Comparison of ENCODE assay signal across 1 cellular context in the genomic region with DNA sequence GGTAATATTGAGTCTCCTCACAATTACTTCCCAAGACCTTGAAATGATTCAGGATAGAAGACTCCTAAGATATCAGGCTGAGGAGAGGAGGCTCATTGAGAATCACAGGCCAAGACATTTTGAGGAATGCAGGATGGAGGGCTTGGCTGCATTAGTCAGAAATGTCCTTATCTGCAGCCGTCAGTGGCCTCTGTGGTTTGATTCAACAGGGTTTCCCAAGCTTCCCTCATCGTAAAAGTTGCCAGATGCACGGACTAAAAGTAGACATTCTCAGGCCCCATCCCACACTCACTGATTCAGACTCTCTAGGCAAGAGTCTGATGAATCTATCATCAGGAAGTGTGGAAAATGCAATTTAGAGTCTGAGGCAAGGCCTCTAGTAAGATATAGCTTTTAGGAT.
TF ChIP-seq lines count a peak whose summit lies in the region.

No MANE protein-coding gene starts in this region.

TF ChIP-seq in K562, 482 proteins besides CTCF, POLR2A, EP300 and RAD21 (continued from another document and continues in another):
- TF ChIP-seq, protein P1, sequence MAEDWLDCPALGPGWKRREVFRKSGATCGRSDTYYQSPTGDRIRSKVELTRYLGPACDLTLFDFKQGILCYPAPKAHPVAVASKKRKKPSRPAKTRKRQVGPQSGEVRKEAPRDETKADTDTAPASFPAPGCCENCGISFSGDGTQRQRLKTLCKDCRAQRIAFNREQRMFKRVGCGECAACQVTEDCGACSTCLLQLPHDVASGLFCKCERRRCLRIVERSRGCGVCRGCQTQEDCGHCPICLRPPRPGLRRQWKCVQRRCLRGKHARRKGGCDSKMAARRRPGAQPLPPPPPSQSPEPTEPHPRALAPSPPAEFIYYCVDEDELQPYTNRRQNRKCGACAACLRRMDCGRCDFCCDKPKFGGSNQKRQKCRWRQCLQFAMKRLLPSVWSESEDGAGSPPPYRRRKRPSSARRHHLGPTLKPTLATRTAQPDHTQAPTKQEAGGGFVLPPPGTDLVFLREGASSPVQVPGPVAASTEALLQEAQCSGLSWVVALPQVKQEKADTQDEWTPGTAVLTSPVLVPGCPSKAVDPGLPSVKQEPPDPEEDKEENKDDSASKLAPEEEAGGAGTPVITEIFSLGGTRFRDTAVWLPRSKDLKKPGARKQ (CRISPR knock-in tag; IDR thresholded peaks at IDR 0.05): no peak
- TF ChIP-seq SUPT5H (IDR thresholded peaks at IDR 0.05) (no peak), MAZ (CRISPR knock-in tag; conservative IDR thresholded peaks at IDR 0.05 in 1 of 2, IDR thresholded peaks at IDR 0.05 in 1 of 2) (peak; percentile 40 to 41; a peak in 1 of 4 replicates), TAL1 (IDR thresholded peaks at IDR 0.05) (peak; percentile 65), MEIS2 (IDR thresholded peaks at IDR 0.05; ENCODE audit: partially characterized antibody) (peak; percentile 75), NEUROD1 (IDR thresholded peaks at IDR 0.05; ENCODE audit: borderline replicate concordance, low read depth, low read length, partially characterized antibody) (peak; percentile 25), ZNF589 (CRISPR knock-in tag; IDR thresholded peaks at IDR 0.05; ENCODE audit: low read depth) (peak; percentile 57; the same call in 1 of the 2 replicates), CEBPG (CRISPR knock-in tag; IDR thresholded peaks at IDR 0.05) (no peak), CEBPG (tag; conservative IDR thresholded peaks at IDR 0.05 in 1 of 2, IDR thresholded peaks at IDR 0.05 in 1 of 2) (peak in 1 of 2 experiments; percentile 62; a peak in 1 of 4 replicates), TEAD4 (IDR thresholded peaks at IDR 0.05; ENCODE audit: low read length) (peak; percentile 92), TEAD4 (CRISPR knock-in tag; IDR thresholded peaks at IDR 0.05; ENCODE audit: borderline replicate concordance) (no peak), JUNB (CRISPR knock-in tag; conservative IDR thresholded peaks at IDR 0.05) (no peak), DPF2 (IDR thresholded peaks at IDR 0.05) (peak; percentile 42; the same call in 1 of the 2 replicates), ESRRA (IDR thresholded peaks at IDR 0.05; ENCODE audit: borderline replicate concordance, low read depth) (peak; percentile 35; the same call in 1 of the 2 replicates), KLF16 (IDR thresholded peaks at IDR 0.05) (peak; percentile 75), PML (IDR thresholded peaks at IDR 0.05; ENCODE audit: low read length) (peak; percentile 77; the same call in 1 of the 2 replicates), ZNF830 (CRISPR knock-in tag; IDR thresholded peaks at IDR 0.05) (no peak), SMAD4 (CRISPR knock-in tag; conservative IDR thresholded peaks at IDR 0.05) (peak; percentile 67), ZNF175 (CRISPR knock-in tag; IDR thresholded peaks at IDR 0.05; ENCODE audit: low read depth) (0 out of 2 replicates have a peak, but pooled peaks have one; percentile 25), STAT5A (IDR thresholded peaks at IDR 0.05; ENCODE audit: borderline replicate concordance, low read length) (peak; percentile 36; the same call in 1 of the 2 replicates), CXXC5 (CRISPR knock-in tag; IDR thresholded peaks at IDR 0.05) (no peak), CTBP1 (IDR thresholded peaks at IDR 0.05; ENCODE audit: borderline replicate concordance) (peak; percentile 79), CBFA2T3 (IDR thresholded peaks at IDR 0.05) (peak; percentile 82), SMARCE1 (IDR thresholded peaks at IDR 0.05) (peak; percentile 65; the same call in 1 of the 2 replicates), FOSL1 (tag; conservative IDR thresholded peaks at IDR 0.05) (peak; percentile 86), KDM1A (IDR thresholded peaks at IDR 0.05) (peak in 1 of 2 experiments; percentile 72; a peak in 3 of 4 replicates), ARHGAP35 (IDR thresholded peaks at IDR 0.05; ENCODE audit: partially characterized antibody) (no peak), HEY1 (CRISPR knock-in tag; IDR thresholded peaks at IDR 0.05; ENCODE audit: borderline replicate concordance) (no peak), JUND (IDR thresholded peaks at IDR 0.05; ENCODE audit: borderline replicate concordance, low read depth, low read length) (peak; percentile 61; the same call in 1 of the 2 replicates), JUND (tag; IDR thresholded peaks at IDR 0.05; ENCODE audit: borderline replicate concordance, low read depth, low read length) (peak; percentile 57; the same call in 1 of the 3 replicates), ZNF766 (CRISPR knock-in tag; conservative IDR thresholded peaks at IDR 0.05) (peak; percentile 84), TEAD1 (CRISPR knock-in tag; IDR thresholded peaks at IDR 0.05) (peak; percentile 60 to 87; a peak in 2 of 4 replicates)
- TF ChIP-seq, protein P2, sequence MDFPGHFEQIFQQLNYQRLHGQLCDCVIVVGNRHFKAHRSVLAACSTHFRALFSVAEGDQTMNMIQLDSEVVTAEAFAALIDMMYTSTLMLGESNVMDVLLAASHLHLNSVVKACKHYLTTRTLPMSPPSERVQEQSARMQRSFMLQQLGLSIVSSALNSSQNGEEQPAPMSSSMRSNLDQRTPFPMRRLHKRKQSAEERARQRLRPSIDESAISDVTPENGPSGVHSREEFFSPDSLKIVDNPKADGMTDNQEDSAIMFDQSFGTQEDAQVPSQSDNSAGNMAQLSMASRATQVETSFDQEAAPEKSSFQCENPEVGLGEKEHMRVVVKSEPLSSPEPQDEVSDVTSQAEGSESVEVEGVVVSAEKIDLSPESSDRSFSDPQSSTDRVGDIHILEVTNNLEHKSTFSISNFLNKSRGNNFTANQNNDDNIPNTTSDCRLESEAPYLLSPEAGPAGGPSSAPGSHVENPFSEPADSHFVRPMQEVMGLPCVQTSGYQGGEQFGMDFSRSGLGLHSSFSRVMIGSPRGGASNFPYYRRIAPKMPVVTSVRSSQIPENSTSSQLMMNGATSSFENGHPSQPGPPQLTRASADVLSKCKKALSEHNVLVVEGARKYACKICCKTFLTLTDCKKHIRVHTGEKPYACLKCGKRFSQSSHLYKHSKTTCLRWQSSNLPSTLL (IDR thresholded peaks at IDR 0.05): no peak
- TF ChIP-seq, protein P3, sequence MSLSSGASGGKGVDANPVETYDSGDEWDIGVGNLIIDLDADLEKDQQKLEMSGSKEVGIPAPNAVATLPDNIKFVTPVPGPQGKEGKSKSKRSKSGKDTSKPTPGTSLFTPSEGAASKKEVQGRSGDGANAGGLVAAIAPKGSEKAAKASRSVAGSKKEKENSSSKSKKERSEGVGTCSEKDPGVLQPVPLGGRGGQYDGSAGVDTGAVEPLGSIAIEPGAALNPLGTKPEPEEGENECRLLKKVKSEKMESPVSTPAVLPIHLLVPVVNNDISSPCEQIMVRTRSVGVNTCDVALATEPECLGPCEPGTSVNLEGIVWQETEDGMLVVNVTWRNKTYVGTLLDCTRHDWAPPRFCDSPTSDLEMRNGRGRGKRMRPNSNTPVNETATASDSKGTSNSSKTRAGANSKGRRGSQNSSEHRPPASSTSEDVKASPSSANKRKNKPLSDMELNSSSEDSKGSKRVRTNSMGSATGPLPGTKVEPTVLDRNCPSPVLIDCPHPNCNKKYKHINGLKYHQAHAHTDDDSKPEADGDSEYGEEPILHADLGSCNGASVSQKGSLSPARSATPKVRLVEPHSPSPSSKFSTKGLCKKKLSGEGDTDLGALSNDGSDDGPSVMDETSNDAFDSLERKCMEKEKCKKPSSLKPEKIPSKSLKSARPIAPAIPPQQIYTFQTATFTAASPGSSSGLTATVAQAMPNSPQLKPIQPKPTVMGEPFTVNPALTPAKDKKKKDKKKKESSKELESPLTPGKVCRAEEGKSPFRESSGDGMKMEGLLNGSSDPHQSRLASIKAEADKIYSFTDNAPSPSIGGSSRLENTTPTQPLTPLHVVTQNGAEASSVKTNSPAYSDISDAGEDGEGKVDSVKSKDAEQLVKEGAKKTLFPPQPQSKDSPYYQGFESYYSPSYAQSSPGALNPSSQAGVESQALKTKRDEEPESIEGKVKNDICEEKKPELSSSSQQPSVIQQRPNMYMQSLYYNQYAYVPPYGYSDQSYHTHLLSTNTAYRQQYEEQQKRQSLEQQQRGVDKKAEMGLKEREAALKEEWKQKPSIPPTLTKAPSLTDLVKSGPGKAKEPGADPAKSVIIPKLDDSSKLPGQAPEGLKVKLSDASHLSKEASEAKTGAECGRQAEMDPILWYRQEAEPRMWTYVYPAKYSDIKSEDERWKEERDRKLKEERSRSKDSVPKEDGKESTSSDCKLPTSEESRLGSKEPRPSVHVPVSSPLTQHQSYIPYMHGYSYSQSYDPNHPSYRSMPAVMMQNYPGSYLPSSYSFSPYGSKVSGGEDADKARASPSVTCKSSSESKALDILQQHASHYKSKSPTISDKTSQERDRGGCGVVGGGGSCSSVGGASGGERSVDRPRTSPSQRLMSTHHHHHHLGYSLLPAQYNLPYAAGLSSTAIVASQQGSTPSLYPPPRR (CRISPR knock-in tag; IDR thresholded peaks at IDR 0.05; ENCODE audit: borderline replicate concordance): no peak
- TF ChIP-seq, protein P4, sequence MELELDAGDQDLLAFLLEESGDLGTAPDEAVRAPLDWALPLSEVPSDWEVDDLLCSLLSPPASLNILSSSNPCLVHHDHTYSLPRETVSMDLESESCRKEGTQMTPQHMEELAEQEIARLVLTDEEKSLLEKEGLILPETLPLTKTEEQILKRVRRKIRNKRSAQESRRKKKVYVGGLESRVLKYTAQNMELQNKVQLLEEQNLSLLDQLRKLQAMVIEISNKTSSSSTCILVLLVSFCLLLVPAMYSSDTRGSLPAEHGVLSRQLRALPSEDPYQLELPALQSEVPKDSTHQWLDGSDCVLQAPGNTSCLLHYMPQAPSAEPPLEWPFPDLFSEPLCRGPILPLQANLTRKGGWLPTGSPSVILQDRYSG (tag; conservative IDR thresholded peaks at IDR 0.05; ENCODE audit: low read depth): no peak
- TF ChIP-seq, protein P5, sequence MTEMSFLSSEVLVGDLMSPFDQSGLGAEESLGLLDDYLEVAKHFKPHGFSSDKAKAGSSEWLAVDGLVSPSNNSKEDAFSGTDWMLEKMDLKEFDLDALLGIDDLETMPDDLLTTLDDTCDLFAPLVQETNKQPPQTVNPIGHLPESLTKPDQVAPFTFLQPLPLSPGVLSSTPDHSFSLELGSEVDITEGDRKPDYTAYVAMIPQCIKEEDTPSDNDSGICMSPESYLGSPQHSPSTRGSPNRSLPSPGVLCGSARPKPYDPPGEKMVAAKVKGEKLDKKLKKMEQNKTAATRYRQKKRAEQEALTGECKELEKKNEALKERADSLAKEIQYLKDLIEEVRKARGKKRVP (CRISPR knock-in tag; IDR thresholded peaks at IDR 0.05): no peak
- TF ChIP-seq, protein P6, sequence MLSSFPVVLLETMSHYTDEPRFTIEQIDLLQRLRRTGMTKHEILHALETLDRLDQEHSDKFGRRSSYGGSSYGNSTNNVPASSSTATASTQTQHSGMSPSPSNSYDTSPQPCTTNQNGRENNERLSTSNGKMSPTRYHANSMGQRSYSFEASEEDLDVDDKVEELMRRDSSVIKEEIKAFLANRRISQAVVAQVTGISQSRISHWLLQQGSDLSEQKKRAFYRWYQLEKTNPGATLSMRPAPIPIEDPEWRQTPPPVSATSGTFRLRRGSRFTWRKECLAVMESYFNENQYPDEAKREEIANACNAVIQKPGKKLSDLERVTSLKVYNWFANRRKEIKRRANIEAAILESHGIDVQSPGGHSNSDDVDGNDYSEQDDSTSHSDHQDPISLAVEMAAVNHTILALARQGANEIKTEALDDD (IDR thresholded peaks at IDR 0.05): peak; percentile 17; the same call in 1 of the 2 replicates
- TF ChIP-seq, protein P7, sequence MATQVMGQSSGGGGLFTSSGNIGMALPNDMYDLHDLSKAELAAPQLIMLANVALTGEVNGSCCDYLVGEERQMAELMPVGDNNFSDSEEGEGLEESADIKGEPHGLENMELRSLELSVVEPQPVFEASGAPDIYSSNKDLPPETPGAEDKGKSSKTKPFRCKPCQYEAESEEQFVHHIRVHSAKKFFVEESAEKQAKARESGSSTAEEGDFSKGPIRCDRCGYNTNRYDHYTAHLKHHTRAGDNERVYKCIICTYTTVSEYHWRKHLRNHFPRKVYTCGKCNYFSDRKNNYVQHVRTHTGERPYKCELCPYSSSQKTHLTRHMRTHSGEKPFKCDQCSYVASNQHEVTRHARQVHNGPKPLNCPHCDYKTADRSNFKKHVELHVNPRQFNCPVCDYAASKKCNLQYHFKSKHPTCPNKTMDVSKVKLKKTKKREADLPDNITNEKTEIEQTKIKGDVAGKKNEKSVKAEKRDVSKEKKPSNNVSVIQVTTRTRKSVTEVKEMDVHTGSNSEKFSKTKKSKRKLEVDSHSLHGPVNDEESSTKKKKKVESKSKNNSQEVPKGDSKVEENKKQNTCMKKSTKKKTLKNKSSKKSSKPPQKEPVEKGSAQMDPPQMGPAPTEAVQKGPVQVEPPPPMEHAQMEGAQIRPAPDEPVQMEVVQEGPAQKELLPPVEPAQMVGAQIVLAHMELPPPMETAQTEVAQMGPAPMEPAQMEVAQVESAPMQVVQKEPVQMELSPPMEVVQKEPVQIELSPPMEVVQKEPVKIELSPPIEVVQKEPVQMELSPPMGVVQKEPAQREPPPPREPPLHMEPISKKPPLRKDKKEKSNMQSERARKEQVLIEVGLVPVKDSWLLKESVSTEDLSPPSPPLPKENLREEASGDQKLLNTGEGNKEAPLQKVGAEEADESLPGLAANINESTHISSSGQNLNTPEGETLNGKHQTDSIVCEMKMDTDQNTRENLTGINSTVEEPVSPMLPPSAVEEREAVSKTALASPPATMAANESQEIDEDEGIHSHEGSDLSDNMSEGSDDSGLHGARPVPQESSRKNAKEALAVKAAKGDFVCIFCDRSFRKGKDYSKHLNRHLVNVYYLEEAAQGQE (CRISPR knock-in tag; IDR thresholded peaks at IDR 0.05; ENCODE audit: low read depth): no peak
- TF ChIP-seq, protein P8, sequence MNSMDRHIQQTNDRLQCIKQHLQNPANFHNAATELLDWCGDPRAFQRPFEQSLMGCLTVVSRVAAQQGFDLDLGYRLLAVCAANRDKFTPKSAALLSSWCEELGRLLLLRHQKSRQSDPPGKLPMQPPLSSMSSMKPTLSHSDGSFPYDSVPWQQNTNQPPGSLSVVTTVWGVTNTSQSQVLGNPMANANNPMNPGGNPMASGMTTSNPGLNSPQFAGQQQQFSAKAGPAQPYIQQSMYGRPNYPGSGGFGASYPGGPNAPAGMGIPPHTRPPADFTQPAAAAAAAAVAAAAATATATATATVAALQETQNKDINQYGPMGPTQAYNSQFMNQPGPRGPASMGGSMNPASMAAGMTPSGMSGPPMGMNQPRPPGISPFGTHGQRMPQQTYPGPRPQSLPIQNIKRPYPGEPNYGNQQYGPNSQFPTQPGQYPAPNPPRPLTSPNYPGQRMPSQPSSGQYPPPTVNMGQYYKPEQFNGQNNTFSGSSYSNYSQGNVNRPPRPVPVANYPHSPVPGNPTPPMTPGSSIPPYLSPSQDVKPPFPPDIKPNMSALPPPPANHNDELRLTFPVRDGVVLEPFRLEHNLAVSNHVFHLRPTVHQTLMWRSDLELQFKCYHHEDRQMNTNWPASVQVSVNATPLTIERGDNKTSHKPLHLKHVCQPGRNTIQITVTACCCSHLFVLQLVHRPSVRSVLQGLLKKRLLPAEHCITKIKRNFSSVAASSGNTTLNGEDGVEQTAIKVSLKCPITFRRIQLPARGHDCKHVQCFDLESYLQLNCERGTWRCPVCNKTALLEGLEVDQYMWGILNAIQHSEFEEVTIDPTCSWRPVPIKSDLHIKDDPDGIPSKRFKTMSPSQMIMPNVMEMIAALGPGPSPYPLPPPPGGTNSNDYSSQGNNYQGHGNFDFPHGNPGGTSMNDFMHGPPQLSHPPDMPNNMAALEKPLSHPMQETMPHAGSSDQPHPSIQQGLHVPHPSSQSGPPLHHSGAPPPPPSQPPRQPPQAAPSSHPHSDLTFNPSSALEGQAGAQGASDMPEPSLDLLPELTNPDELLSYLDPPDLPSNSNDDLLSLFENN (IDR thresholded peaks at IDR 0.05; ENCODE audit: low read depth in 2 of 2, low read length in 2 of 2): 0 out of 4 replicates have a peak, but pooled peaks of 1 of the 2 experiments have one; percentile 37
- TF ChIP-seq, protein P9, sequence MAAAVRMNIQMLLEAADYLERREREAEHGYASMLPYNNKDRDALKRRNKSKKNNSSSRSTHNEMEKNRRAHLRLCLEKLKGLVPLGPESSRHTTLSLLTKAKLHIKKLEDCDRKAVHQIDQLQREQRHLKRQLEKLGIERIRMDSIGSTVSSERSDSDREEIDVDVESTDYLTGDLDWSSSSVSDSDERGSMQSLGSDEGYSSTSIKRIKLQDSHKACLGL (CRISPR knock-in tag; IDR thresholded peaks at IDR 0.05; ENCODE audit: borderline replicate concordance, poor library complexity, severe bottlenecking): no peak
